In the genomic region with DNA sequence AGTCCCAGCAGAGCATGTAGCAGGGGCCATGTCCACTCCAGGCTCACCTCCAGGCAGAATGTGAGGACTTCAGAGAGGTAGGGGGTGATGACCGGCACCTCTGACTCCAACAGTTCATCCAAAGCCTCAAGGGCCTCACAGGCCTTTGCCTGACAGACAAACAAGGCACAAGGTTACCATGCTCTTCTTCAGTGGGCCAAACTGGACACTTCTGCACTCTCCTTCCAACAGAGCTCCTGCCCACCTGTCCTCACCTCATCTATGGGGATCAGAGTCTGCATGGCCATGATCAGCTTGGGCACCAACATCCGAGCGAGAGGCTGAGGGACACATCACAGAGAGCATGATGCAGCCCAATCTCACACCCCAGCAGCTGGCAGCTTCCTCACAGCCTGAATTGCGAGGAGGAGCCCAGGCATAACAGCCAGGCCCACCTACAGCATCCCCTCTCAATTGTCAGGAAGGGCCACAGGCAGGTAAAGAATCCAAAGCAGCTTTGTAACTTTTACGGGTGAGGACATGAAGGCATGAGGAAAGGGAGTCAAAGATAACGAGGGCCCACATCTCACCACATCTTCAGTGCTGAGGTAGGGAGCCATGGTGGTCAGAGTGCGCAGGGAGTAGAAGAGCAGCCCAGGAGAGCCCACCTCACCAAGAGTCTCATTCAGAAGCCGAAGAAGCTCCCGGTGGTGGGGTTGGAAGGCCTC, we compare ENCODE assay signal across 14 cellular contexts. TPM values are rescaled to one million over a fixed set of nuclear protein-coding genes. Genes with fewer than 3 reads are reported as not detected.
A peak's percentile ranks its signal among the peaks of the same experiment; 100 is the strongest.
DNase-seq lines count a peak whose midpoint lies in the region; ATAC-seq and TF ChIP-seq lines count a peak whose summit lies in the region.
"Had no signal": no experiment of that assay in that cellular context is flagged by ENCODE, and none has a peak within 500 bp of the region (broad histone marks: within the 10 kb centered on the region; RNA-seq: fewer than 3 reads in every experiment).

No MANE protein-coding gene starts in this region.

- H3K4me1 ChIP-seq in mesodermal cell (ENCODE audit: control insufficient read depth, insufficient read depth, low read length, poor library complexity, severe bottlenecking) (peaks cover 8% of the 10 kb centered on the region), hepatocyte (ENCODE audit: insufficient read depth) (peaks cover 5% of the 10 kb centered on the region)

- peaks cover 19% of the 10 kb centered on the region for H3K79me2 ChIP-seq in hepatocyte

- H3K9me3 ChIP-seq in mesodermal cell (ENCODE audit: control insufficient read depth, low read length) (no peaks in the 10 kb centered on the region), hepatocyte (ENCODE audit: low read depth) (no peaks in the 10 kb centered on the region)

- no peaks in the 10 kb centered on the region for H3K9me2 ChIP-seq in hepatocyte (replicated peaks; ENCODE audit: insufficient read depth)

- H2AFZ ChIP-seq in hepatocyte: no peak overlapping the region

- POLR2A ChIA-PET in activated CD4-positive, alpha-beta memory T cell treated with anti-CD3 and anti-CD28 coated beads, Interleukin-2, amount 10 ng/mL, durations not matched to agents 7 days and 5 days (lab: Charles Lee): interaction anchor here (1.1 to 21.9 kb wide), 9 partner anchors 8 to 123 kb away, joined by 5 to 456 read pairs (median 22); partner anchors contain the start of genes CHMP4A, DCAF11, IRF9 and LTB4R

- no peak overlapping the region for H3K27ac ChIP-seq in mesodermal cell (ENCODE audit: low read depth, low read length, severe bottlenecking)
- H3K27ac ChIP-seq in hepatocyte: no peak overlapping the region

- H3K4me3 Mint-ChIP-seq in stimulated activated naive CD8-positive, alpha-beta T cell treated with anti-CD3 and anti-CD28 coated beads, Interleukin-15, Interleukin-2, amounts not matched to agents 100 ng/mL and 50 ng/mL, for 24 hours: peak overlapping the region; percentile 90
- H3K4me3 Mint-ChIP-seq in activated CD4-positive, alpha-beta memory T cell treated with anti-CD3 and anti-CD28 coated beads, Interleukin-2, amount 10 ng/mL, durations not matched to agents 7 days and 5 days: peak overlapping the region; percentile 81

- ATAC-seq in stimulated activated naive CD8-positive, alpha-beta T cell treated with anti-CD3 and anti-CD28 coated beads, Interleukin-15, Interleukin-2, amounts not matched to agents 100 U/mL and 50 U/mL, for 24 hours: no peak

- peak overlapping the region; percentile 67 for H3K4me3 ChIP-seq in mesodermal cell (ENCODE audit: extremely low read depth, insufficient read depth, low read length, poor library complexity, severe bottlenecking)
- H3K4me3 ChIP-seq in hepatocyte: no peak overlapping the region

- peaks cover 54% of the 10 kb centered on the region for H3K36me3 Mint-ChIP-seq in stimulated activated naive CD8-positive, alpha-beta T cell treated with anti-CD3 and anti-CD28 coated beads, Interleukin-15, Interleukin-2, amounts not matched to agents 100 ng/mL and 50 ng/mL, for 24 hours (ENCODE audit: low read depth)
- peaks cover 52% of the 10 kb centered on the region for H3K36me3 Mint-ChIP-seq in activated CD4-positive, alpha-beta memory T cell treated with anti-CD3 and anti-CD28 coated beads, Interleukin-2, amount 10 ng/mL, durations not matched to agents 7 days and 5 days (ENCODE audit: low read depth)

- no peaks in the 10 kb centered on the region for H3K9me3 Mint-ChIP-seq in stimulated activated naive CD8-positive, alpha-beta T cell treated with anti-CD3 and anti-CD28 coated beads, Interleukin-15, Interleukin-2, amounts not matched to agents 100 ng/mL and 50 ng/mL, for 24 hours
- H3K9me3 Mint-ChIP-seq in activated CD4-positive, alpha-beta memory T cell treated with anti-CD3 and anti-CD28 coated beads, Interleukin-2, amount 10 ng/mL, durations not matched to agents 7 days and 5 days: no peaks in the 10 kb centered on the region

- no peak for TF ChIP-seq CTCF in hepatocyte (IDR thresholded peaks at IDR 0.05; ENCODE audit: poor library complexity)

- peak overlapping the region; percentile 59 for H3K27ac Mint-ChIP-seq in stimulated activated naive CD8-positive, alpha-beta T cell treated with anti-CD3 and anti-CD28 coated beads, Interleukin-15, Interleukin-2, amounts not matched to agents 100 ng/mL and 50 ng/mL, for 24 hours
- peak overlapping the region; percentile 13 for H3K27ac Mint-ChIP-seq in activated CD4-positive, alpha-beta memory T cell treated with anti-CD3 and anti-CD28 coated beads, Interleukin-2, amount 10 ng/mL, durations not matched to agents 7 days and 5 days

- H4K20me1 ChIP-seq in hepatocyte (ENCODE audit: insufficient read depth, poor library complexity, severe bottlenecking): no peaks in the 10 kb centered on the region

- no peaks in the 10 kb centered on the region for H3K27me3 Mint-ChIP-seq in stimulated activated naive CD8-positive, alpha-beta T cell treated with anti-CD3 and anti-CD28 coated beads, Interleukin-15, Interleukin-2, amounts not matched to agents 100 ng/mL and 50 ng/mL, for 24 hours
- H3K27me3 Mint-ChIP-seq in activated CD4-positive, alpha-beta memory T cell treated with anti-CD3 and anti-CD28 coated beads, Interleukin-2, amount 10 ng/mL, durations not matched to agents 7 days and 5 days: no peaks in the 10 kb centered on the region

- H3K27me3 ChIP-seq in hepatocyte: no peaks in the 10 kb centered on the region

- WGBS in mesodermal cell (ENCODE audit: insufficient coverage in 2 of 2), 2 experiments: 100% methylated on average over 4 to 7 of the region's 9 CpGs
- WGBS in hepatocyte (ENCODE audit: low lambda C conversion rate, missing lambda C conversion rate): 92% methylated on average over 9 of the region's 9 CpGs

- H3K4me2 ChIP-seq in hepatocyte: no peak overlapping the region

- peaks cover 68% of the 10 kb centered on the region for H3K36me3 ChIP-seq in mesodermal cell (ENCODE audit: control insufficient read depth, insufficient read depth, low read length)
- H3K36me3 ChIP-seq in hepatocyte (replicated peaks; ENCODE audit: insufficient read depth, low read depth): no peaks in the 10 kb centered on the region

- CTCF ChIA-PET in activated CD4-positive, alpha-beta memory T cell treated with anti-CD3 and anti-CD28 coated beads, Interleukin-2, amount 10 ng/mL, durations not matched to agents 7 days and 5 days (lab: Charles Lee): interaction anchor here (0.7 to 1.6 kb wide), 3 partner anchors 26 to 245 kb away, joined by 3 read pairs; partner anchors contain the start of genes CIDEB and IRF9

- H3K4me1 Mint-ChIP-seq in stimulated activated naive CD8-positive, alpha-beta T cell treated with anti-CD3 and anti-CD28 coated beads, Interleukin-15, Interleukin-2, amounts not matched to agents 100 ng/mL and 50 ng/mL, for 24 hours (ENCODE audit: low read depth): peaks cover 34% of the 10 kb centered on the region
- H3K4me1 Mint-ChIP-seq in activated CD4-positive, alpha-beta memory T cell treated with anti-CD3 and anti-CD28 coated beads, Interleukin-2, amount 10 ng/mL, durations not matched to agents 7 days and 5 days: peaks cover 48% of the 10 kb centered on the region

- no peak for DNase-seq in stimulated activated naive CD8-positive, alpha-beta T cell treated with anti-CD3 and anti-CD28 coated beads, Interleukin-15, Interleukin-2, amounts not matched to agents 100 U/mL and 50 U/mL, for 24 hours
- no peak for DNase-seq in activated CD4-positive, alpha-beta memory T cell treated with anti-CD3 and anti-CD28 coated beads, Interleukin-2, amount 10 ng/mL, durations not matched to agents 7 days and 5 days
- DNase-seq in hepatocyte (ENCODE audit: low spot score) (no peak), GM19238 (ENCODE audit: insufficient read length, low spot score) (no peak), activated gamma-delta T cell (lab: John Stamatoyannopoulos, UW) (no peak), NCI-H1436 treated with DMSO at 0.1 percent for 48 hours (lab: John Stamatoyannopoulos, UW) (no peak)
- DNase-seq: C1 segment of cervical spinal cord; NCI-H446; SHP77 treated with DMSO at 0.1 percent for 48 hours; stimulated activated CD4-positive, alpha-beta T cell treated with anti-CD3 and anti-CD28 coated beads, Interleukin-1b, Interleukin-23, amount 100 ng/mL, for 48 hours had no signal

RNA-seq across cellular contexts. Expression of gene IPO4, which starts 1.6 kb away (rescaled TPM):
- total RNA-seq in activated CD4-positive, alpha-beta memory T cell treated with anti-CD3 and anti-CD28 coated beads, Interleukin-2, amount 10 ng/mL, durations not matched to agents 7 days and 5 days: 10 to 100 TPM; 24.0 to 26.2 TPM
- polyA plus RNA-seq in mesodermal cell (2013, experiment 1 of 2): 29.0 TPM
- polyA plus RNA-seq in mesodermal cell (2013, experiment 2 of 2): 19.5 TPM
- total RNA-seq in hepatocyte: 18.7 and 19.5 TPM in 2 replicates
- 19.0 and 26.4 TPM in 2 replicates for polyA plus RNA-seq in hepatocyte

RNA-seq across cellular contexts. Expression of gene TM9SF1, which starts 8.3 kb away (rescaled TPM):
- total RNA-seq in activated CD4-positive, alpha-beta memory T cell treated with anti-CD3 and anti-CD28 coated beads, Interleukin-2, amount 10 ng/mL, durations not matched to agents 7 days and 5 days: 10 to 100 TPM; 30.8 to 35.1 TPM
- polyA plus RNA-seq in mesodermal cell (2013, experiment 1 of 2): 42.1 TPM
- polyA plus RNA-seq in mesodermal cell (2013, experiment 2 of 2): 37.1 TPM
- 68.1 and 75.4 TPM in 2 replicates for total RNA-seq in hepatocyte
- 84.0 and 86.1 TPM in 2 replicates for polyA plus RNA-seq in hepatocyte

RNA-seq across cellular contexts. Expression of gene REC8, which starts 15.1 kb away (rescaled TPM):
- total RNA-seq in activated CD4-positive, alpha-beta memory T cell treated with anti-CD3 and anti-CD28 coated beads, Interleukin-2, amount 10 ng/mL, durations not matched to agents 7 days and 5 days: 10 to 100 TPM; 48.0 to 51.9 TPM
- 31.6 TPM for polyA plus RNA-seq in mesodermal cell (2013, experiment 1 of 2)
- polyA plus RNA-seq in mesodermal cell (2013, experiment 2 of 2): 22.7 TPM
- 28.5 and 44.8 TPM in 2 replicates for total RNA-seq in hepatocyte
- polyA plus RNA-seq in hepatocyte: 170 and 193 TPM in 2 replicates

RNA-seq across cellular contexts. Expression of gene TSSK4, which starts 18.5 kb away (rescaled TPM):
- under 1 TPM; 0.48 to 0.76 TPM for total RNA-seq in activated CD4-positive, alpha-beta memory T cell treated with anti-CD3 and anti-CD28 coated beads, Interleukin-2, amount 10 ng/mL, durations not matched to agents 7 days and 5 days
- not detected for polyA plus RNA-seq in mesodermal cell (2013, experiment 1 of 2)
- not detected for polyA plus RNA-seq in mesodermal cell (2013, experiment 2 of 2)
- 0.84 TPM in 1 of 2 replicates, not detected in the other for total RNA-seq in hepatocyte
- polyA plus RNA-seq in hepatocyte: 0.74 and 1.4 TPM in 2 replicates
- total RNA-seq: H4 had no signal
- polyA plus RNA-seq: fibroblast of lung had no signal

RNA-seq across cellular contexts. Expression of gene IRF9, which starts 25.9 kb away (rescaled TPM):
- total RNA-seq in activated CD4-positive, alpha-beta memory T cell treated with anti-CD3 and anti-CD28 coated beads, Interleukin-2, amount 10 ng/mL, durations not matched to agents 7 days and 5 days: 100 to 1,000 TPM; 262 to 267 TPM
- polyA plus RNA-seq in mesodermal cell (2013, experiment 1 of 2): 26.3 TPM
- polyA plus RNA-seq in mesodermal cell (2013, experiment 2 of 2): 24.4 TPM
- total RNA-seq in hepatocyte: 33.7 and 42.7 TPM in 2 replicates
- polyA plus RNA-seq in hepatocyte: 66.9 and 79.5 TPM in 2 replicates
